Comparison of ENCODE assay signal across 14 cellular contexts in genomic region chr22:38456272-38456837, GRCh38. TPM values are rescaled to one million over a fixed set of nuclear protein-coding genes. Genes with fewer than 3 reads are reported as not detected.
DNase-seq lines count a peak whose midpoint lies in the region; ATAC-seq, FAIRE-seq and TF ChIP-seq lines count a peak whose summit lies in the region.
"Had no signal": no experiment of that assay in that cellular context is flagged by ENCODE, and none has a peak within 500 bp of the region (broad histone marks: within the 10 kb centered on the region; RNA-seq: fewer than 3 reads in every experiment).

No MANE protein-coding gene starts in this region.

- intact Hi-C loops in cardiac septum (cut with DNase I) (no loop called here), posterior vena cava (cut with DNase I) (no loop called here), testis (cut with DNase I; ENCODE audit: low total_unique reads) (no loop called here)

- H3K4me3 ChIP-seq in cardiac muscle cell = peak overlapping the region; percentile 65
- peak overlapping the region; percentile 17 for H3K4me3 ChIP-seq in iPS-11a (ENCODE audit: low read depth, low read length)
- peak overlapping the region in 1 of 2 donors; percentile 20 for H3K4me3 ChIP-seq in testis

- no peak for TF ChIP-seq POLR2A in testis (IDR thresholded peaks at IDR 0.05)

- no peak overlapping the region for H3K27ac Mint-ChIP-seq in activated CD4-positive, alpha-beta memory T cell treated with anti-CD3 and anti-CD28 coated beads, Interleukin-2, amount 10 ng/mL, durations not matched to agents 7 days and 5 days
- no peak overlapping the region for H3K27ac Mint-ChIP-seq in stimulated activated naive CD8-positive, alpha-beta T cell treated with anti-CD3 and anti-CD28 coated beads, Interleukin-15, amount 100 ng/mL, for 72 hours

- ATAC-seq in stimulated activated naive CD8-positive, alpha-beta T cell treated with anti-CD3 and anti-CD28 coated beads, Interleukin-15, amount 100 ng/mL, for 72 hours = no peak

- FAIRE-seq in urothelium cell line (lab: Jason Lieb, UNC) = no peak

- no peak for TF ChIP-seq CTCF in cardiac muscle cell (IDR thresholded peaks at IDR 0.05; ENCODE audit: low read depth, low read length)
- TF ChIP-seq CTCF in testis (IDR thresholded peaks at IDR 0.05) = no peak

- H3K4me1 ChIP-seq in cardiac muscle cell (ENCODE audit: low read depth) (peaks cover 35% of the 10 kb centered on the region), testis (peaks cover under 1% of the 10 kb centered on the region)

- H3K27ac ChIP-seq in cardiac muscle cell (no peak overlapping the region), testis (no peak overlapping the region)
- H3K27ac ChIP-seq: esophagus squamous epithelium, GM23248 had no signal

- H3K9me3 Mint-ChIP-seq in activated CD4-positive, alpha-beta memory T cell treated with anti-CD3 and anti-CD28 coated beads, Interleukin-2, amount 10 ng/mL, durations not matched to agents 7 days and 5 days = no peaks in the 10 kb centered on the region
- no peaks in the 10 kb centered on the region for H3K9me3 Mint-ChIP-seq in stimulated activated naive CD8-positive, alpha-beta T cell treated with anti-CD3 and anti-CD28 coated beads, Interleukin-15, amount 100 ng/mL, for 72 hours

- CTCF ChIA-PET in activated CD4-positive, alpha-beta memory T cell treated with anti-CD3 and anti-CD28 coated beads, Interleukin-2, amount 10 ng/mL, durations not matched to agents 7 days and 5 days (lab: Charles Lee) = no interaction called here

- H3K9me3 ChIP-seq in cardiac muscle cell (ENCODE audit: low read depth) (no peaks in the 10 kb centered on the region), testis (no peaks in the 10 kb centered on the region)
- H3K9me3 ChIP-seq: esophagus squamous epithelium had no signal

- H3K27me3 ChIP-seq in cardiac muscle cell = no peaks in the 10 kb centered on the region
- H3K27me3 ChIP-seq in testis = no peaks in the 10 kb centered on the region

- 53 to 55% methylated on average over 4 to 17 of the region's 17 CpGs for WGBS in testis, 2 donors

- peaks cover 16% of the 10 kb centered on the region for H3K4me1 Mint-ChIP-seq in activated CD4-positive, alpha-beta memory T cell treated with anti-CD3 and anti-CD28 coated beads, Interleukin-2, amount 10 ng/mL, durations not matched to agents 7 days and 5 days
- H3K4me1 Mint-ChIP-seq in stimulated activated naive CD8-positive, alpha-beta T cell treated with anti-CD3 and anti-CD28 coated beads, Interleukin-15, amount 100 ng/mL, for 72 hours = peaks cover 22% of the 10 kb centered on the region

- POLR2A ChIA-PET in activated CD4-positive, alpha-beta memory T cell treated with anti-CD3 and anti-CD28 coated beads, Interleukin-2, amount 10 ng/mL, durations not matched to agents 7 days and 5 days (lab: Charles Lee) = no interaction called here

- H3K36me3 Mint-ChIP-seq in activated CD4-positive, alpha-beta memory T cell treated with anti-CD3 and anti-CD28 coated beads, Interleukin-2, amount 10 ng/mL, durations not matched to agents 7 days and 5 days (ENCODE audit: low read depth) = no peaks in the 10 kb centered on the region

- H3K36me3 ChIP-seq in cardiac muscle cell (no peaks in the 10 kb centered on the region), testis (ENCODE audit: low read depth, missing control alignments) (no peaks in the 10 kb centered on the region)
- H3K36me3 ChIP-seq: esophagus squamous epithelium had no signal

- peaks cover 74% of the 10 kb centered on the region for H3K27me3 Mint-ChIP-seq in activated CD4-positive, alpha-beta memory T cell treated with anti-CD3 and anti-CD28 coated beads, Interleukin-2, amount 10 ng/mL, durations not matched to agents 7 days and 5 days
- H3K27me3 Mint-ChIP-seq in stimulated activated naive CD8-positive, alpha-beta T cell treated with anti-CD3 and anti-CD28 coated beads, Interleukin-15, amount 100 ng/mL, for 72 hours = peaks cover 88% of the 10 kb centered on the region

- DNase-seq in cardiac muscle cell (ENCODE audit: low read depth in 1 of 2, low spot score in 1 of 2) = no peak
- no peak for DNase-seq in cardiac septum (ENCODE audit: low spot score)
- DNase-seq in activated CD4-positive, alpha-beta memory T cell treated with anti-CD3 and anti-CD28 coated beads, Interleukin-2, amount 10 ng/mL, durations not matched to agents 7 days and 5 days = no peak
- DNase-seq in stimulated activated naive CD8-positive, alpha-beta T cell treated with anti-CD3 and anti-CD28 coated beads, Interleukin-15, amount 100 ng/mL, for 72 hours = no peak
- DNase-seq in posterior vena cava (ENCODE audit: low spot score) = no peak
- DNase-seq in urothelium cell line (ENCODE audit: low spot score) = no peak
- no peak for DNase-seq in testis
- DNase-seq: activated CD4-positive, CD25-positive, alpha-beta regulatory T cell treated with anti-CD3 and anti-CD28 coated beads, Interleukin-2, amount 50 U/mL, for 72 hours; AML-193; aorta; esophagus squamous epithelium; GM23248 had no signal

- peak overlapping the region; percentile 22 for H3K4me3 Mint-ChIP-seq in activated CD4-positive, alpha-beta memory T cell treated with anti-CD3 and anti-CD28 coated beads, Interleukin-2, amount 10 ng/mL, durations not matched to agents 7 days and 5 days
- peak overlapping the region; percentile 14 to 66 for H3K4me3 Mint-ChIP-seq in stimulated activated naive CD8-positive, alpha-beta T cell treated with anti-CD3 and anti-CD28 coated beads, Interleukin-15, amount 100 ng/mL, for 72 hours

RNA-seq across cellular contexts. Expression of gene KCNJ4, which starts 1.4 kb away (rescaled TPM):
- total RNA-seq in cardiac muscle cell = 19.3 and 27.5 TPM in 2 replicates
- polyA plus RNA-seq in cardiac muscle cell = 3.2 and 4.9 TPM in 2 replicates
- total RNA-seq in cardiac septum = 67.8 TPM
- total RNA-seq in activated CD4-positive, alpha-beta memory T cell treated with anti-CD3 and anti-CD28 coated beads, Interleukin-2, amount 10 ng/mL, durations not matched to agents 7 days and 5 days = not detected
- not detected for total RNA-seq in posterior vena cava
- total RNA-seq in testis = 1 to 10 TPM; 1.7 to 3.0 TPM
- polyA plus RNA-seq in testis (ENCODE audit: insufficient read depth, low read depth, low replicate concordance) = 1.7 TPM
- total RNA-seq: aorta, esophagus squamous epithelium, GM23248, renal cortical epithelial cell had no signal
- polyA plus RNA-seq: aorta, GM23248 had no signal

RNA-seq across cellular contexts. Expression of gene KDELR3, which starts 11.5 kb away (rescaled TPM):
- total RNA-seq in cardiac muscle cell (13.1 and 19.7 TPM in 2 replicates), cardiac septum (18.2 TPM), posterior vena cava (10 to 100 TPM; 14.5 to 23.1 TPM), testis (1 to 10 TPM; 6.7 to 8.6 TPM)
- polyA plus RNA-seq in cardiac muscle cell (21.8 and 26.5 TPM in 2 replicates), testis (ENCODE audit: insufficient read depth, low read depth, low replicate concordance) (10.4 TPM)
- total RNA-seq in activated CD4-positive, alpha-beta memory T cell treated with anti-CD3 and anti-CD28 coated beads, Interleukin-2, amount 10 ng/mL, durations not matched to agents 7 days and 5 days = under 1 TPM; 0.75 to 0.88 TPM

RNA-seq across cellular contexts. Expression of gene DDX17, which starts 49.8 kb away (rescaled TPM):
- total RNA-seq in cardiac muscle cell = 682 and 855 TPM in 2 replicates
- polyA plus RNA-seq in cardiac muscle cell = 53.7 and 60.4 TPM in 2 replicates
- total RNA-seq in cardiac septum = 215 TPM
- total RNA-seq in activated CD4-positive, alpha-beta memory T cell treated with anti-CD3 and anti-CD28 coated beads, Interleukin-2, amount 10 ng/mL, durations not matched to agents 7 days and 5 days = 100 to 1,000 TPM; 511 to 521 TPM
- 100 to 1,000 TPM; 260 to 323 TPM for total RNA-seq in posterior vena cava
- total RNA-seq in testis = 100 to 1,000 TPM; 964 to 995 TPM
- 259 TPM for polyA plus RNA-seq in testis (ENCODE audit: insufficient read depth, low read depth, low replicate concordance)
